In the genomic region with DNA sequence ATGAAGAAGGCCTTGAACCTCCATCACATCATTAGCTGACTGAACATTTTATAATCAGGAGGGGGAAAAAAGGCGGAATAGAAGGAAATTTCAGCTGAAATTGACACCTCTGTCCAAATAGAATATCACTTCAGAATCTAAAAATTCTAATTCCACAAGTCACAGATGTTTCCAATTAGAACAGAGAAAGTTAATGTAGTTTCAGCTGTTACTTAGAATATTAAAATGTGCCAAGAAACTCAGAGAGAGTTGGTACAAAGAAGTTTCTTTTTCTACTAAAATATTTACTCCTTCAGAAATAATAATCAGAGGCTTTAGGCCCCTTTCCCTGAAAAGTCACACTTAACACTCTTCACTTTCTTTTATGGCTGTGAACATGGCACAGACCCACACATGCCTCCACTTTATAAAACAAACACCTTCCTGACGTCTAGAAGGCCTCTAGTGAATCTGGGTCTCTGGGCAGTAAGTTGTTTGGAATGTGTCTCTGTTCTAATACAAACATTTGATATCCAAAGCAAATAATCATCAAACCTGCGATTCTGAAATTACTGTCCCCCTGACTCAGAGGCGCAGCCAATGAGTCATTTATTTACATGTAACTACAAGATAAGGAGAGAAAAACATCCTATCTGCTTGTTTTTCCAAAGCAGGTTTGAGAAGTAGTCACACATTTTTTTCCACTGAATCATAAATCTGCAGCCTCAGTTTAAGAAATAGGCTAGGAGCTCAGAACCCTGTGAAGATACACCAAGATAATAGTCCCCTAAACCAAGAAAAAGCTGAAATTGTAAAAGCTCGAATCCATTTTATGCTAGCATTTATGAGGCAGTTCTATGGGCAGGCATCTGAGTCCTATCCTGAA, we compare ENCODE assay signal across 10 cellular contexts.
A peak's percentile ranks its signal among the peaks of the same experiment; 100 is the strongest.
DNase-seq lines count a peak whose midpoint lies in the region; ATAC-seq, FAIRE-seq and TF ChIP-seq lines count a peak whose summit lies in the region.
"Had no signal": no experiment of that assay in that cellular context is flagged by ENCODE, and none has a peak within 500 bp of the region (broad histone marks: within the 10 kb centered on the region; RNA-seq: fewer than 3 reads in every experiment).

No MANE protein-coding gene starts in this region.

- peak; percentile 25 for FAIRE-seq in A204.1 (lab: Jason Lieb, UNC)

- H3K4me3 ChIP-seq in HUES48 (ENCODE audit: low read depth, low read length) (no peak overlapping the region), breast epithelium (no peak overlapping the region), mesenchymal stem cell (ENCODE audit: insufficient read depth in 1 of 2, low read depth in 1 of 2, low read length in 2 of 2) (peak overlapping the region in 1 of 2 experiments; percentile 46)

- H3K14ac ChIP-seq in mesenchymal stem cell (ENCODE audit: low read length in 2 of 2): no peak overlapping the region

- WGBS in mesenchymal stem cell: 0% methylated on average over 2 of the region's 5 CpGs

- H3K27me3 Mint-ChIP-seq in CD14-positive monocyte (ENCODE audit: low read depth in 3 of 3): no peaks in the 10 kb centered on the region

- H2BK5ac ChIP-seq in mesenchymal stem cell (ENCODE audit: low read depth, low read length, poor library complexity, severe bottlenecking): no peak overlapping the region

- H2AK5ac ChIP-seq in mesenchymal stem cell (ENCODE audit: low read length, severe bottlenecking): no peak overlapping the region

- in situ Hi-C loops in KBM-7 (cut with MboI; ENCODE audit: low pct_unique_long_range_greater_than_20kb, low sequenced_read_pairs): no loop called here

- TF ChIP-seq CTCF in breast epithelium (IDR thresholded peaks at IDR 0.05) (no peak), CD14-positive monocyte (IDR thresholded peaks at IDR 0.05) (no peak)

- H3K9me3 ChIP-seq in HUES48 (ENCODE audit: control insufficient read depth, insufficient read depth, low read length) (no peaks in the 10 kb centered on the region; the same call in 1 of the 2 replicates), breast epithelium (no peaks in the 10 kb centered on the region), mesenchymal stem cell (ENCODE audit: control insufficient read depth, low read length) (no peaks in the 10 kb centered on the region)

- no peak overlapping the region for H2BK120ac ChIP-seq in mesenchymal stem cell (ENCODE audit: low read depth, low read length)

- H3K4me3 Mint-ChIP-seq in CD14-positive monocyte: no peak overlapping the region
- H3K4me3 Mint-ChIP-seq: central memory CD8-positive, alpha-beta T cell had no signal

- H3K27me3 ChIP-seq in HUES48 (ENCODE audit: control insufficient read depth, insufficient read depth, low read length) (no peaks in the 10 kb centered on the region), breast epithelium (no peaks in the 10 kb centered on the region), mesenchymal stem cell (ENCODE audit: control insufficient read depth in 1 of 2, insufficient read depth in 1 of 2, low read length in 2 of 2) (no peaks in the 10 kb centered on the region)

- H3K27ac ChIP-seq in HUES48 (ENCODE audit: low read depth, low read length) (peak overlapping the region; percentile 95), breast epithelium (peak overlapping the region; percentile 7 to 39), mesenchymal stem cell (ENCODE audit: low read length, poor library complexity, severe bottlenecking) (peak overlapping the region; percentile 96)

- intact Hi-C loops in breast epithelium (cut with DNase I; ENCODE audit: low total_unique reads): no loop called here
- intact Hi-C loops in CD14-positive monocyte (cut with micrococcal nuclease): no loop called here

- H3K27ac Mint-ChIP-seq in CD14-positive monocyte: no peak overlapping the region

- no peak overlapping the region for H3K4ac ChIP-seq in mesenchymal stem cell (ENCODE audit: low read depth in 1 of 2, low read length in 2 of 2)

- no peak overlapping the region for H2BK15ac ChIP-seq in mesenchymal stem cell (ENCODE audit: low read depth, poor library complexity, severe bottlenecking)

- no peak overlapping the region for H3K23ac ChIP-seq in mesenchymal stem cell (ENCODE audit: low read length in 2 of 2)

- H4K91ac ChIP-seq in mesenchymal stem cell (ENCODE audit: low read length): no peak overlapping the region

- H3K9me3 Mint-ChIP-seq in CD14-positive monocyte: peaks cover 14 to 25% (median 22%) of the 10 kb centered on the region in 7 donors

- TF ChIP-seq POLR2A in breast epithelium (IDR thresholded peaks at IDR 0.05): no peak

- H3K4me2 ChIP-seq in mesenchymal stem cell (ENCODE audit: low read length, poor library complexity, severe bottlenecking): peak overlapping the region; percentile 39

- H3K79me1 ChIP-seq in mesenchymal stem cell (replicated peaks; ENCODE audit: low read length, poor library complexity, severe bottlenecking): peaks cover 4% of the 10 kb centered on the region

- ATAC-seq in GM21528 (IDR thresholded peaks at IDR 0.05; ENCODE audit: low FRiP score, unreplicated experiment): no peak

- H3K18ac ChIP-seq in mesenchymal stem cell (ENCODE audit: low read depth in 1 of 2, low read length in 2 of 2): no peak overlapping the region

- H3K4me1 ChIP-seq in HUES48 (ENCODE audit: control insufficient read depth, insufficient read depth, low read length) (peaks cover 9% of the 10 kb centered on the region; the same call in 1 of the 2 replicates), breast epithelium (peaks cover 0 to 10% of the 10 kb centered on the region in 2 donors), mesenchymal stem cell (ENCODE audit: control insufficient read depth, insufficient read depth, low read depth, low read length) (peaks cover 5% of the 10 kb centered on the region)

- H4K8ac ChIP-seq in mesenchymal stem cell (ENCODE audit: low read length): no peak overlapping the region

- H3K9ac ChIP-seq in HUES48 (ENCODE audit: low read depth, low read length) (no peak overlapping the region), mesenchymal stem cell (ENCODE audit: low read length) (peak overlapping the region; percentile 83)

- H3K4me1 Mint-ChIP-seq in CD14-positive monocyte: no peaks in the 10 kb centered on the region
- H3K4me1 Mint-ChIP-seq: central memory CD8-positive, alpha-beta T cell had no signal

- no peak overlapping the region for H2BK12ac ChIP-seq in mesenchymal stem cell (ENCODE audit: low read length in 2 of 2)

- DNase-seq in breast epithelium (ENCODE audit: low spot score in 2 of 2) (no peak), mesenchymal stem cell (peak; percentile 97), CD14-positive monocyte (ENCODE audit: low spot score) (no peak), KBM-7 (no peak), NCI-H1436 (lab: John Stamatoyannopoulos, UW) (no peak)
- DNase-seq: MM.1S had no signal

- peaks cover 0 to 3% of the 10 kb centered on the region in 2 donors for H3K36me3 Mint-ChIP-seq in CD14-positive monocyte

- no peak overlapping the region for H2AFZ ChIP-seq in mesenchymal stem cell (ENCODE audit: low read depth, low read length)

- H3K36me3 ChIP-seq in HUES48 (ENCODE audit: control insufficient read depth, insufficient read depth, low read length) (no peaks in the 10 kb centered on the region), breast epithelium (no peaks in the 10 kb centered on the region), mesenchymal stem cell (ENCODE audit: control insufficient read depth in 1 of 2, insufficient read depth in 2 of 2, low read depth in 1 of 2, low read length in 2 of 2) (peaks cover 0 to 6% of the 10 kb centered on the region in 2 experiments)

Comparison
In these comparisons a context has a peak if more than half of its experiments do, and no peak if none do; other contexts are left out.
1. H3K27ac ChIP-seq: peak in every context shown above with its lines; median percentile 96 in mesenchymal stem cell; 95 in HUES48; 23 in breast epithelium.